In genomic region chr1:191498318-191498717, GRCh38 we compare ENCODE assay signal across 19 cellular contexts.
DNase-seq lines count a peak whose midpoint lies in the region; TF ChIP-seq lines count a peak whose summit lies in the region.
"Had no signal": no experiment of that assay in that cellular context is flagged by ENCODE, and none has a peak within 500 bp of the region (broad histone marks: within the 10 kb centered on the region; RNA-seq: fewer than 3 reads in every experiment).

No MANE protein-coding gene starts in this region.

- no peaks in the 10 kb centered on the region for H3K27me3 Mint-ChIP-seq in endodermal cell (ENCODE audit: insufficient read depth)
- H3K27me3 Mint-ChIP-seq: activated naive CD8-positive, alpha-beta T cell treated with anti-CD3 and anti-CD28 coated beads, Interleukin-2, amount 10 ng/mL, durations not matched to agents 7 days and 5 days; B cell; naive B cell; stimulated activated naive CD8-positive, alpha-beta T cell treated with anti-CD3 and anti-CD28 coated beads, Interleukin-15, Interleukin-2, amounts not matched to agents 100 ng/mL and 50 ng/mL, for 24 hours had no signal

- no peak overlapping the region for H3K4me3 Mint-ChIP-seq in endodermal cell
- H3K4me3 Mint-ChIP-seq: activated naive CD8-positive, alpha-beta T cell treated with anti-CD3 and anti-CD28 coated beads, Interleukin-2, amount 10 ng/mL, durations not matched to agents 7 days and 5 days; B cell; naive B cell; stimulated activated naive CD8-positive, alpha-beta T cell treated with anti-CD3 and anti-CD28 coated beads, Interleukin-15, Interleukin-2, amounts not matched to agents 100 ng/mL and 50 ng/mL, for 24 hours had no signal

- H3K27ac ChIP-seq in endodermal cell (ENCODE audit: low read depth, low read length), result no peak overlapping the region
- H3K27ac ChIP-seq: spleen had no signal

- DNase-seq in ELR (ENCODE audit: low read depth) (peak; percentile 79), NCI-H226 (peak; percentile 65), astrocyte of the cerebellum (ENCODE audit: low read depth) (peak; percentile 6), glomerular visceral epithelial cell (ENCODE audit: extremely low spot score) (peak; percentile 45), NCI-H146 treated with DMSO at 0.1 percent for 48 hours (lab: John Stamatoyannopoulos, UW; ENCODE audit: unreplicated experiment) (no peak), cerebellum (ENCODE audit: low spot score) (no peak), endodermal cell (no peak), putamen (ENCODE audit: low spot score) (no peak)
- DNase-seq: activated CD4-positive, alpha-beta T cell treated with anti-CD3 and anti-CD28 coated beads for 4 hours; activated naive CD8-positive, alpha-beta T cell treated with anti-CD3 and anti-CD28 coated beads, Interleukin-2, amount 10 ng/mL, durations not matched to agents 7 days and 5 days; DMS79 treated with DMSO at 0.1 percent for 48 hours; naive B cell; NCI-H1436; NCI-H526 treated with DMSO at 0.1 percent for 48 hours; posterior cingulate gyrus; spleen; T-helper 1 cell had no signal

- H3K9ac ChIP-seq in endodermal cell (ENCODE audit: extremely low read depth, low read length, poor library complexity, severe bottlenecking), result no peak overlapping the region

- no peaks in the 10 kb centered on the region for H3K9me3 ChIP-seq in endodermal cell (ENCODE audit: control insufficient read depth, low read length)
- H3K9me3 ChIP-seq: spleen had no signal

- TF ChIP-seq CTCF in astrocyte of the cerebellum (IDR thresholded peaks at IDR 0.05; ENCODE audit: low read depth, low read length, missing control alignments) (no peak), endodermal cell (conservative IDR thresholded peaks at IDR 0.05) (no peak)

- no peaks in the 10 kb centered on the region for H3K27me3 ChIP-seq in endodermal cell (ENCODE audit: control insufficient read depth, insufficient read depth, low read length, poor library complexity, severe bottlenecking)
- H3K27me3 ChIP-seq: spleen had no signal

- H3K4me3 ChIP-seq in astrocyte of the cerebellum (ENCODE audit: low read depth, low read length), result no peak overlapping the region
- no peak overlapping the region for H3K4me3 ChIP-seq in endodermal cell (ENCODE audit: low read length)
- H3K4me3 ChIP-seq: spleen had no signal

- H3K36me3 Mint-ChIP-seq in endodermal cell (ENCODE audit: low read depth), result no peaks in the 10 kb centered on the region
- H3K36me3 Mint-ChIP-seq: activated naive CD8-positive, alpha-beta T cell treated with anti-CD3 and anti-CD28 coated beads, Interleukin-2, amount 10 ng/mL, durations not matched to agents 7 days and 5 days; naive B cell had no signal

- no peaks in the 10 kb centered on the region for H3K4me1 ChIP-seq in endodermal cell (ENCODE audit: control insufficient read depth, insufficient read depth, low read length)
- H3K4me1 ChIP-seq: spleen had no signal

- in situ Hi-C loops in astrocyte of the cerebellum (cut with HindIII; ENCODE audit: low sequenced_read_pairs), result no loop called here

- H3K9me3 Mint-ChIP-seq in endodermal cell, result no peaks in the 10 kb centered on the region
- H3K9me3 Mint-ChIP-seq: activated naive CD8-positive, alpha-beta T cell treated with anti-CD3 and anti-CD28 coated beads, Interleukin-2, amount 10 ng/mL, durations not matched to agents 7 days and 5 days; stimulated activated naive CD8-positive, alpha-beta T cell treated with anti-CD3 and anti-CD28 coated beads, Interleukin-15, Interleukin-2, amounts not matched to agents 100 ng/mL and 50 ng/mL, for 24 hours had no signal

- no peak overlapping the region for H3K27ac Mint-ChIP-seq in endodermal cell
- H3K27ac Mint-ChIP-seq: activated naive CD8-positive, alpha-beta T cell treated with anti-CD3 and anti-CD28 coated beads, Interleukin-2, amount 10 ng/mL, durations not matched to agents 7 days and 5 days; B cell; stimulated activated naive CD8-positive, alpha-beta T cell treated with anti-CD3 and anti-CD28 coated beads, Interleukin-15, Interleukin-2, amounts not matched to agents 100 ng/mL and 50 ng/mL, for 24 hours had no signal

- H3K36me3 ChIP-seq in endodermal cell (ENCODE audit: control insufficient read depth, insufficient read depth, low read length), result no peaks in the 10 kb centered on the region
- H3K36me3 ChIP-seq: spleen had no signal

- H3K4me1 Mint-ChIP-seq in endodermal cell, result no peaks in the 10 kb centered on the region
- H3K4me1 Mint-ChIP-seq: activated naive CD8-positive, alpha-beta T cell treated with anti-CD3 and anti-CD28 coated beads, Interleukin-2, amount 10 ng/mL, durations not matched to agents 7 days and 5 days; B cell; naive B cell had no signal

Comparison
In these comparisons a context has a peak if more than half of its experiments do, and no peak if none do; other contexts are left out.
1. DNase-seq: peak in ELR (single experiment), NCI-H226 (single experiment), astrocyte of the cerebellum (single experiment) and glomerular visceral epithelial cell (single experiment); none in NCI-H146 treated with DMSO at 0.1 percent for 48 hours (single experiment), cerebellum (single experiment), endodermal cell (single experiment) and putamen (single experiment).